In the genomic region with DNA sequence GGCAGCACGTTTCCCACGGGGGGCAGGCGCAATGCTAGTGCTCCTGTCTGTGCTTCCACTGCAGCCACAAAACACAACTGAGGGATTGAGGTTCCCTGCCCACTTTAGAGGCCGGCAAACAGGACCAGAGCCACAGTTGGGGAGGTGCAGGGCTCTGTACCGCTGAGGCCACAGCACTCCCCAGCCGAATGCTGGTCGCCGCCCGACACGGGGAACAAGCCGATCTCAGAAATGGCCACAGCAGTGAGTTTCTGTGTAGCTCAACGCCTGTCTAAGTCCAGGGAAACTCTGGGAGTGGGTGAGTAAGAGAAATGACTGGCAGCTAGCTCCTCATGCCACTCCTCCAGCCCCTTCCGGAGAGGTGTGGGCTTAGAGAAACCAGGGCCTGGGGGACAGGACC, we compare ENCODE assay signal across 1 cellular context.
TF ChIP-seq lines count a peak whose summit lies in the region.

No MANE protein-coding gene starts in this region.

TF ChIP-seq in WTC11, 78 proteins besides CTCF, POLR2A, EP300 and RAD21 (continued from another document):
- TF ChIP-seq, protein P1, sequence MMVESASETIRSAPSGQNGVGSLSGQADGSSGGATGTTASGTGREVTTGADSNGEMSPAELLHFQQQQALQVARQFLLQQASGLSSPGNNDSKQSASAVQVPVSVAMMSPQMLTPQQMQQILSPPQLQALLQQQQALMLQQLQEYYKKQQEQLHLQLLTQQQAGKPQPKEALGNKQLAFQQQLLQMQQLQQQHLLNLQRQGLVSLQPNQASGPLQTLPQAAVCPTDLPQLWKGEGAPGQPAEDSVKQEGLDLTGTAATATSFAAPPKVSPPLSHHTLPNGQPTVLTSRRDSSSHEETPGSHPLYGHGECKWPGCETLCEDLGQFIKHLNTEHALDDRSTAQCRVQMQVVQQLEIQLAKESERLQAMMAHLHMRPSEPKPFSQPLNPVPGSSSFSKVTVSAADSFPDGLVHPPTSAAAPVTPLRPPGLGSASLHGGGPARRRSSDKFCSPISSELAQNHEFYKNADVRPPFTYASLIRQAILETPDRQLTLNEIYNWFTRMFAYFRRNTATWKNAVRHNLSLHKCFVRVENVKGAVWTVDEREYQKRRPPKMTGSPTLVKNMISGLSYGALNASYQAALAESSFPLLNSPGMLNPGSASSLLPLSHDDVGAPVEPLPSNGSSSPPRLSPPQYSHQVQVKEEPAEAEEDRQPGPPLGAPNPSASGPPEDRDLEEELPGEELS (CRISPR knock-in tag; IDR thresholded peaks at IDR 0.05), result no peak
